In the genomic region with DNA sequence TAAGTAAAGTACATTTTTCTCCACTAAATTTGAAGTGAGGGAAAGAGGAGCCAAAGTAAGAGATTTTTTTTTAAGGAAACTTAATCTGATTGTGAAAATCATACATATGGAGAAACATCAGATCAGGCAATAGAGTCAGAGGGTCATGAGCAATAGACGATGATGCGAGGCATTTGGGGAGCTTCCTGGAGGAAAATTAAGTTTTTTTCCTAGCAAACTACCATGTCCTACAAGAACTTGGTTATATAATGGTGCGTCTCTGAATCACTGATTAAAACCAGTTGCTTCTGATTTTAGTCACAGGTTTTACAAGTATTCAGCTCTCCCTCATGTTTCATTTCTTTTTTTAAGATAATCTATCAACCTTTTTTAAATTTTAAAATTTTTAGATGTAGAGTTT, we compare ENCODE assay signal across 18 cellular contexts.
"Had no signal": no experiment of that assay in that cellular context is flagged by ENCODE, and none has a peak within 500 bp of the region (broad histone marks: within the 10 kb centered on the region; RNA-seq: fewer than 3 reads in every experiment).

No MANE protein-coding gene starts in this region.

- ATAC-seq: effector memory CD8-positive, alpha-beta T cell; gastroesophageal sphincter; left lobe of liver; mucosa of descending colon; naive thymus-derived CD8-positive, alpha-beta T cell; sciatic nerve had no signal

- H3K4me3 ChIP-seq: esophagus muscularis mucosa, gastroesophageal sphincter, mucosa of descending colon, stomach had no signal

- H3K4me1 ChIP-seq: esophagus muscularis mucosa, gastroesophageal sphincter, stomach had no signal

- H3K27me3 Mint-ChIP-seq: dendritic cell treated with granulocyte-macrophage colony-stimulating factor and Interleukin-4, amounts not matched to agents 40 ng/mL and 50 ng/mL, for 4 days; effector memory CD8-positive, alpha-beta T cell; naive thymus-derived CD8-positive, alpha-beta T cell had no signal

- H3K9me3 Mint-ChIP-seq: dendritic cell treated with granulocyte-macrophage colony-stimulating factor and Interleukin-4, amounts not matched to agents 40 ng/mL and 50 ng/mL, for 4 days; effector memory CD8-positive, alpha-beta T cell; naive thymus-derived CD8-positive, alpha-beta T cell; neural crest cell had no signal

- H3K9me3 ChIP-seq: esophagus muscularis mucosa, gastroesophageal sphincter, mucosa of descending colon, stomach had no signal

- DNase-seq: effector memory CD8-positive, alpha-beta T cell; glutamatergic neuron; islet precursor cell; mammary epithelial cell; mucosa of descending colon; naive thymus-derived CD8-positive, alpha-beta T cell; posterior cingulate gyrus; stimulated activated CD4-positive, alpha-beta T cell treated with anti-CD3 and anti-CD28 coated beads, Interleukin-12 subunit alpha, Interleukin-12 subunit beta, amount 100 ng/mL, for 4 hours; stimulated activated naive CD4-positive, alpha-beta T cell; stomach; trophoblast cell had no signal

- H3K27ac Mint-ChIP-seq: dendritic cell treated with granulocyte-macrophage colony-stimulating factor and Interleukin-4, amounts not matched to agents 40 ng/mL and 50 ng/mL, for 4 days; effector memory CD8-positive, alpha-beta T cell; naive thymus-derived CD8-positive, alpha-beta T cell had no signal

- H3K27ac ChIP-seq: epithelial cell of prostate, esophagus muscularis mucosa, gastroesophageal sphincter, stomach had no signal

- H3K4me3 Mint-ChIP-seq: dendritic cell treated with granulocyte-macrophage colony-stimulating factor and Interleukin-4, amounts not matched to agents 40 ng/mL and 50 ng/mL, for 4 days; effector memory CD8-positive, alpha-beta T cell; naive thymus-derived CD8-positive, alpha-beta T cell; neural crest cell had no signal

- H3K27me3 ChIP-seq: esophagus muscularis mucosa, gastroesophageal sphincter, stomach had no signal

- H3K4me1 Mint-ChIP-seq: neural crest cell had no signal
